8 cellular contexts compared by ENCODE assay signal in the genomic region with DNA sequence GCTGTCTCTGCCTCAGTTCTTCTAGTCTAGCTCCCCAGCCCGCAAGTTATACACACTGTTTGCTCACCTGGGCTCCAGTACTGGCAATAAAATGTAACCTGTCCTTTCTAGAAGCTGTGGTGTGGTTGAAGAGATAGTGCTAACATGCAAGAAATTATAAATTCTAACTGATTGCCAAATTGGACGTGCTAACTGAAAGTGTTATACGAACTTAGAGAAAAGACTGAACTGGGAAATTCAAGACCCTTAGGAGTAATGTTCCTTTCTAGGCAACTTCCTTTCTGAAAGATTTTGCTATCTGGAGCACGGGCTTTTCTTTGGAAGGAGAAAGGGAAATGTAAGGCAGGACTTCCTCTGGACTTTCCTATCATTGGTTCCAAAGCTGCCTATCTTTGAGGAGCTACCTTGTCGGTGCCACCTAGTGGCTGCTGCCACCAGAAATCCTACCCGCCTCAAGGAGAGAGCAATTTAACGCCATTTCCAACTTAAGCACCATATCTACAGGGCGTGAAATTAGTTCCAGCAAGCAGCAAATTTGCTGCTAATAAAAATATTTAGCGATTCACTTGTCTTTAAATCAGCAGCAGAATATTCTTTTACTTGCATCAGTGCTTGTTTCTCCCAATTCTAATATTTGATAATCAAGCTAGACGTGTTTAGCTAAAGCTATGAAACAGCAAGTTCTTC. TPM values are rescaled to one million over a fixed set of nuclear protein-coding genes. Genes with fewer than 3 reads are reported as not detected.
DNase-seq lines count a peak whose midpoint lies in the region; ATAC-seq lines count a peak whose summit lies in the region.

No MANE protein-coding gene starts in this region.

- no peaks in the 10 kb centered on the region for H3K36me3 ChIP-seq in urinary bladder (ENCODE audit: insufficient read depth)

- CTCF ChIA-PET in T-cell (lab: Charles Lee), result interaction anchor here (0.5 to 2.4 kb wide), 11 partner anchors 10 to 1183 kb away, joined by 3 to 24 read pairs (median 4); a partner anchor contains a TSS

- peak; percentile 31 for DNase-seq in COLO668 (lab: John Stamatoyannopoulos, UW; ENCODE audit: unreplicated experiment)
- DNase-seq in KBM-7, result peak; percentile 21
- DNase-seq in T-cell, result peak in 15 of 34 experiments; percentile 12 to 38 (median 25)
- DNase-seq in effector memory CD8-positive, alpha-beta T cell, result peak in 1 of 3 experiments; percentile 38
- peak; percentile 84 for DNase-seq in myocyte (ENCODE audit: low read depth)

- in situ Hi-C loops in KBM-7 (cut with MboI; ENCODE audit: low pct_unique_long_range_greater_than_20kb, low sequenced_read_pairs), result no loop called here

- no peaks in the 10 kb centered on the region for H3K9me3 Mint-ChIP-seq in T-cell
- no peaks in the 10 kb centered on the region for H3K9me3 Mint-ChIP-seq in effector memory CD8-positive, alpha-beta T cell

- ATAC-seq in GM19452 (IDR thresholded peaks at IDR 0.05; ENCODE audit: unreplicated experiment), result peak; percentile 88
- peak in 3 of 4 experiments; percentile 56 to 75 (median 63) for ATAC-seq in T-cell (replicated peaks in 1 of 4)
- peak; percentile 69 for ATAC-seq in effector memory CD8-positive, alpha-beta T cell (replicated peaks)
- no peak for ATAC-seq in HG02840 (IDR thresholded peaks at IDR 0.05; ENCODE audit: low FRiP score, unreplicated experiment)

- H3K27ac Mint-ChIP-seq in T-cell, result no peak overlapping the region
- H3K27ac Mint-ChIP-seq in effector memory CD8-positive, alpha-beta T cell, result no peak overlapping the region

- H3K4me1 ChIP-seq in urinary bladder (ENCODE audit: insufficient read depth), result no peaks in the 10 kb centered on the region

- WGBS in urinary bladder, result 68% methylated on average over 10 of the region's 10 CpGs

- POLR2A ChIA-PET in T-cell (lab: Charles Lee), result interaction anchor here in 1 of 2 donors (0.5 kb wide), 1 partner anchor 219 kb away, joined by 3 read pairs; no protein-coding TSS in a partner anchor

- no peaks in the 10 kb centered on the region for H3K36me3 Mint-ChIP-seq in T-cell
- peaks cover 3% of the 10 kb centered on the region for H3K36me3 Mint-ChIP-seq in effector memory CD8-positive, alpha-beta T cell (ENCODE audit: insufficient read depth)

- H3K4me1 Mint-ChIP-seq in T-cell, result peaks cover 0 to 6% (median 4%) of the 10 kb centered on the region in 3 donors
- H3K4me1 Mint-ChIP-seq in effector memory CD8-positive, alpha-beta T cell (ENCODE audit: low read depth in 2 of 2), result peaks cover 0 to 4% of the 10 kb centered on the region in 2 donors

- no peak overlapping the region for H3K4me3 Mint-ChIP-seq in T-cell
- H3K4me3 Mint-ChIP-seq in effector memory CD8-positive, alpha-beta T cell, result no peak overlapping the region

- H3K27me3 Mint-ChIP-seq in T-cell, result peaks cover 28 to 32% of the 10 kb centered on the region in 2 donors
- peaks cover 29 to 67% of the 10 kb centered on the region in 2 donors for H3K27me3 Mint-ChIP-seq in effector memory CD8-positive, alpha-beta T cell

- H3K27ac ChIP-seq in urinary bladder (ENCODE audit: low read depth), result peak overlapping the region; percentile 39

- H3K4me3 ChIP-seq in urinary bladder (ENCODE audit: low read depth, low read length), result no peak overlapping the region

RNA-seq across cellular contexts. Expression of a gene that starts 12.7 kb away (rescaled TPM):
- total RNA-seq in T-cell (10 to 100 TPM; 10.3 to 18.9 (median 14.8) TPM), myocyte (24.4 and 30.8 TPM in 2 replicates), urinary bladder (38.5 TPM)
- polyA plus RNA-seq in myocyte (2012), result 23.0 TPM
- 35.3 TPM for polyA plus RNA-seq in urinary bladder

RNA-seq across cellular contexts. Expression of a gene that starts 40.5 kb away (rescaled TPM):
- total RNA-seq in T-cell (under 1 TPM in 1 of 5 donors, not detected in 4; 0.55 TPM), myocyte (20.2 and 22.1 TPM in 2 replicates), urinary bladder (6.5 TPM)
- polyA plus RNA-seq in myocyte (2012), result 86.6 TPM
- polyA plus RNA-seq in urinary bladder, result 4.7 TPM
